ENCODE assay signal across 28 cellular contexts in genomic region chr1:114227059-114227458, GRCh38.
"Had no signal": no experiment of that assay in that cellular context is flagged by ENCODE, and none has a peak within 500 bp of the region (broad histone marks: within the 10 kb centered on the region; RNA-seq: fewer than 3 reads in every experiment).

No MANE protein-coding gene starts in this region.

- H3K27ac Mint-ChIP-seq: activated CD4-positive, alpha-beta memory T cell treated with anti-CD3 and anti-CD28 coated beads, Interleukin-2, amount 10 ng/mL, durations not matched to agents 7 days and 5 days; activated CD4-positive, alpha-beta T cell treated with anti-CD3 and anti-CD28 coated beads for 36 hours; activated CD4-positive, alpha-beta T cell treated with anti-CD3 and anti-CD28 coated beads, Interleukin-2, amount 10 ng/mL, durations not matched to agents 24 days and 14 days; activated naive CD4-positive, alpha-beta T cell treated with anti-CD3 and anti-CD28 coated beads, Interleukin-2, amount 10 ng/mL, durations not matched to agents 7 days and 5 days; activated naive CD8-positive, alpha-beta T cell treated with anti-CD3 and anti-CD28 coated beads, Interleukin-2, amount 10 ng/mL, durations not matched to agents 7 days and 5 days; activated T-cell treated with anti-CD3 and anti-CD28 coated beads, Interleukin-2, amount 50 U/mL, for 24 hours; activated T-cell treated with anti-CD3 and anti-CD28 coated beads, Interleukin-2, amount 50 U/mL, for 72 hours; brain; dendritic cell treated with granulocyte-macrophage colony-stimulating factor and Interleukin-4, amounts not matched to agents 40 ng/mL and 50 ng/mL, for 4 days; endodermal cell had no signal

- H3K27me3 Mint-ChIP-seq: activated CD4-positive, alpha-beta memory T cell treated with anti-CD3 and anti-CD28 coated beads, Interleukin-2, amount 10 ng/mL, durations not matched to agents 7 days and 5 days; activated CD4-positive, alpha-beta T cell treated with anti-CD3 and anti-CD28 coated beads for 36 hours; activated CD4-positive, alpha-beta T cell treated with anti-CD3 and anti-CD28 coated beads, Interleukin-2, amount 10 ng/mL, durations not matched to agents 24 days and 14 days; activated naive CD8-positive, alpha-beta T cell treated with anti-CD3 and anti-CD28 coated beads, Interleukin-2, amount 10 ng/mL, durations not matched to agents 7 days and 5 days; brain had no signal

- H3K9me3 Mint-ChIP-seq: activated CD4-positive, alpha-beta memory T cell treated with anti-CD3 and anti-CD28 coated beads, Interleukin-2, amount 10 ng/mL, durations not matched to agents 7 days and 5 days; activated CD4-positive, alpha-beta T cell treated with anti-CD3 and anti-CD28 coated beads, Interleukin-2, amount 10 ng/mL, durations not matched to agents 24 days and 14 days; activated naive CD4-positive, alpha-beta T cell treated with anti-CD3 and anti-CD28 coated beads, Interleukin-2, amount 10 ng/mL, durations not matched to agents 7 days and 5 days; activated naive CD4-positive, alpha-beta T cell treated with anti-CD3 and anti-CD28 coated beads, Interleukin-2, amount 50 U/mL, for 72 hours; activated naive CD8-positive, alpha-beta T cell treated with anti-CD3 and anti-CD28 coated beads, Interleukin-2, amount 10 ng/mL, durations not matched to agents 7 days and 5 days; activated T-cell treated with anti-CD3 and anti-CD28 coated beads, Interleukin-2, amount 50 U/mL, for 24 hours; activated T-cell treated with anti-CD3 and anti-CD28 coated beads, Interleukin-2, amount 50 U/mL, for 72 hours; central memory CD8-positive, alpha-beta T cell; dendritic cell treated with granulocyte-macrophage colony-stimulating factor and Interleukin-4, amounts not matched to agents 40 ng/mL and 50 ng/mL, for 4 days; endodermal cell had no signal

- DNase-seq: activated CD4-positive, alpha-beta memory T cell treated with anti-CD3 and anti-CD28 coated beads, Interleukin-2, amount 10 ng/mL, durations not matched to agents 7 days and 5 days; activated CD4-positive, alpha-beta T cell treated with anti-CD3 and anti-CD28 coated beads for 36 hours; activated CD4-positive, alpha-beta T cell treated with anti-CD3 and anti-CD28 coated beads, Interleukin-2, amount 10 ng/mL, durations not matched to agents 24 days and 14 days; activated CD4-positive, CD25-positive, alpha-beta regulatory T cell; activated CD4-positive, CD25-positive, alpha-beta regulatory T cell treated with anti-CD3 and anti-CD28 coated beads, Interleukin-2, amount 50 U/mL, for 72 hours; activated CD8-positive, alpha-beta memory T cell treated with anti-CD3 and anti-CD28 coated beads, Interleukin-2, amount 50 U/mL, for 48 hours; activated gamma-delta T cell; activated naive CD4-positive, alpha-beta T cell; activated naive CD4-positive, alpha-beta T cell treated with anti-CD3 and anti-CD28 coated beads, Interleukin-2, amount 10 ng/mL, durations not matched to agents 7 days and 5 days; activated naive CD8-positive, alpha-beta T cell treated with anti-CD3 and anti-CD28 coated beads, Interleukin-2, amount 10 ng/mL, durations not matched to agents 7 days and 5 days; activated T-cell treated with anti-CD3 and anti-CD28 coated beads for 4 hours; activated T-cell treated with anti-CD3 and anti-CD28 coated beads, Interleukin-2, amount 50 U/mL, for 24 hours; activated T-cell treated with anti-CD3 and anti-CD28 coated beads, Interleukin-2, amount 50 U/mL, for 72 hours; dorsolateral prefrontal cortex; effector memory CD4-positive, alpha-beta T cell; endodermal cell; foreskin fibroblast; T-helper 2 cell had no signal

- H3K4me1 Mint-ChIP-seq: activated CD4-positive, alpha-beta memory T cell treated with anti-CD3 and anti-CD28 coated beads, Interleukin-2, amount 10 ng/mL, durations not matched to agents 7 days and 5 days; activated CD4-positive, alpha-beta T cell treated with anti-CD3 and anti-CD28 coated beads for 36 hours; activated CD4-positive, alpha-beta T cell treated with anti-CD3 and anti-CD28 coated beads, Interleukin-2, amount 10 ng/mL, durations not matched to agents 24 days and 14 days; activated naive CD4-positive, alpha-beta T cell treated with anti-CD3 and anti-CD28 coated beads, Interleukin-2, amount 10 ng/mL, durations not matched to agents 7 days and 5 days; activated naive CD8-positive, alpha-beta T cell treated with anti-CD3 and anti-CD28 coated beads, Interleukin-2, amount 10 ng/mL, durations not matched to agents 7 days and 5 days; brain; central memory CD8-positive, alpha-beta T cell; endodermal cell had no signal

- H3K27me3 ChIP-seq: ascending aorta, breast epithelium had no signal

- ATAC-seq: activated CD4-positive, alpha-beta T cell treated with anti-CD3 and anti-CD28 coated beads for 36 hours; activated naive CD4-positive, alpha-beta T cell treated with anti-CD3 and anti-CD28 coated beads, Interleukin-2, amount 50 U/mL, for 72 hours; activated T-cell treated with anti-CD3 and anti-CD28 coated beads, Interleukin-2, amount 50 U/mL, for 72 hours; esophagus mucosa had no signal

- H3K36me3 ChIP-seq: ascending aorta, breast epithelium, cardiac muscle cell had no signal

- H3K4me3 ChIP-seq: ascending aorta, breast epithelium, cardiac muscle cell, coronary artery, dorsolateral prefrontal cortex had no signal

- H3K4me1 ChIP-seq: ascending aorta, breast epithelium had no signal

- H3K4me3 Mint-ChIP-seq: activated CD4-positive, alpha-beta memory T cell treated with anti-CD3 and anti-CD28 coated beads, Interleukin-2, amount 10 ng/mL, durations not matched to agents 7 days and 5 days; activated CD4-positive, alpha-beta T cell treated with anti-CD3 and anti-CD28 coated beads for 36 hours; activated CD4-positive, alpha-beta T cell treated with anti-CD3 and anti-CD28 coated beads, Interleukin-2, amount 10 ng/mL, durations not matched to agents 24 days and 14 days; activated naive CD4-positive, alpha-beta T cell treated with anti-CD3 and anti-CD28 coated beads, Interleukin-2, amount 10 ng/mL, durations not matched to agents 7 days and 5 days; activated naive CD8-positive, alpha-beta T cell treated with anti-CD3 and anti-CD28 coated beads, Interleukin-2, amount 10 ng/mL, durations not matched to agents 7 days and 5 days; activated T-cell treated with anti-CD3 and anti-CD28 coated beads, Interleukin-2, amount 50 U/mL, for 24 hours; activated T-cell treated with anti-CD3 and anti-CD28 coated beads, Interleukin-2, amount 50 U/mL, for 72 hours; brain; central memory CD8-positive, alpha-beta T cell; dendritic cell treated with granulocyte-macrophage colony-stimulating factor and Interleukin-4, amounts not matched to agents 40 ng/mL and 50 ng/mL, for 4 days; endodermal cell had no signal

- H3K9me3 ChIP-seq: ascending aorta, breast epithelium had no signal

- H3K27ac ChIP-seq: ascending aorta, breast epithelium, cardiac muscle cell, coronary artery, dorsolateral prefrontal cortex had no signal

- FAIRE-seq: frontal cortex had no signal
